1 cellular context compared by ENCODE assay signal in the genomic region with DNA sequence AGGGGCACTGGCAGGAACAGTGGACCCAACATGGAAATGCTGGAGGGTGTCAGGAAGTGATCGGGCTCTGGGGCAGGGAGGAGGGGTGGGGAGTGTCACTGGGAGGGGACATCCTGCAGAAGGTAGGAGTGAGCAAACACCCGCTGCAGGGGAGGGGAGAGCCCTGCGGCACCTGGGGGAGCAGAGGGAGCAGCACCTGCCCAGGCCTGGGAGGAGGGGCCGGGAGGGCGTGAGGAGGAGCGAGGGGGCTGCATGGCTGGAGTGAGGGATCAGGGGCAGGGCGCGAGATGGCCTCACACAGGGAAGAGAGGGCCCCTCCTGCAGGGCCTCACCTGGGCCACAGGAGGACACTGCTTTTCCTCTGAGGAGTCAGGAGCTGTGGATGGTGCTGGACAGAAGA.
TF ChIP-seq lines count a peak whose summit lies in the region.

No MANE protein-coding gene starts in this region.

TF ChIP-seq in H1, 55 proteins besides CTCF, POLR2A, EP300 and RAD21:
- TF ChIP-seq JUND (IDR thresholded peaks at IDR 0.05; ENCODE audit: low read length) (no peak), CBX8 (IDR thresholded peaks at IDR 0.05; ENCODE audit: borderline replicate concordance, low read depth, low read length) (no peak), JUN (IDR thresholded peaks at IDR 0.05; ENCODE audit: low read depth, low read length) (no peak), POLR2AphosphoS5 (IDR thresholded peaks at IDR 0.05; ENCODE audit: low read depth, low read length) (no peak), ZNF274 (IDR thresholded peaks at IDR 0.05; ENCODE audit: borderline replicate concordance, extremely low read depth, low read length) (no peak), BCL11A (IDR thresholded peaks at IDR 0.05; ENCODE audit: low read depth in 2 of 2, low read length in 2 of 2) (no peak), TAF7 (optimal IDR thresholded peaks at IDR 0.05; ENCODE audit: borderline replicate concordance, low read depth, low read length) (no peak), SP1 (IDR thresholded peaks at IDR 0.05; ENCODE audit: low read depth, low read length) (no peak), ASH2L (IDR thresholded peaks at IDR 0.05; ENCODE audit: low read length) (no peak), RFX5 (IDR thresholded peaks at IDR 0.05; ENCODE audit: borderline replicate concordance, low read depth, low read length) (no peak), RXRA (IDR thresholded peaks at IDR 0.05; ENCODE audit: insufficient read depth, low read depth, low read length) (no peak)
- TF ChIP-seq, protein P1, sequence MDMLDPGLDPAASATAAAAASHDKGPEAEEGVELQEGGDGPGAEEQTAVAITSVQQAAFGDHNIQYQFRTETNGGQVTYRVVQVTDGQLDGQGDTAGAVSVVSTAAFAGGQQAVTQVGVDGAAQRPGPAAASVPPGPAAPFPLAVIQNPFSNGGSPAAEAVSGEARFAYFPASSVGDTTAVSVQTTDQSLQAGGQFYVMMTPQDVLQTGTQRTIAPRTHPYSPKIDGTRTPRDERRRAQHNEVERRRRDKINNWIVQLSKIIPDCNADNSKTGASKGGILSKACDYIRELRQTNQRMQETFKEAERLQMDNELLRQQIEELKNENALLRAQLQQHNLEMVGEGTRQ (IDR thresholded peaks at IDR 0.05; ENCODE audit: low read length), result no peak
